ENCODE assay signal across 8 cellular contexts in genomic region chr5:139847790-139848507, GRCh38. TPM values are rescaled to one million over a fixed set of nuclear protein-coding genes. Genes with fewer than 3 reads are reported as not detected.
DNase-seq lines count a peak whose midpoint lies in the region; ATAC-seq lines count a peak whose summit lies in the region.

No MANE protein-coding gene starts in this region.

- DNase-seq in NCI-H510A (lab: John Stamatoyannopoulos, UW) (peak; percentile 21), NCI-H510A treated with DMSO at 0.1 percent for 48 hours (lab: John Stamatoyannopoulos, UW) (no peak), T-helper 22 cell (ENCODE audit: low read depth) (peak; percentile 55), astrocyte of the hippocampus (ENCODE audit: low read depth, low spot score) (peak; percentile 83), NCI-H446 (lab: John Stamatoyannopoulos, UW) (no peak)

- H3K27ac ChIP-seq in iPS-18a (ENCODE audit: low read length) = no peak overlapping the region
- no peak overlapping the region for H3K27ac ChIP-seq in skeletal muscle tissue (ENCODE audit: low read depth, low read length)

- no peaks in the 10 kb centered on the region for H3K4me1 ChIP-seq in iPS-18a (ENCODE audit: control insufficient read depth, low read depth, low read length)
- H3K4me1 ChIP-seq in skeletal muscle tissue (ENCODE audit: control insufficient read depth in 3 of 3, insufficient read depth in 3 of 3, low read length in 3 of 3) = peaks cover 5 to 13% (median 11%) of the 10 kb centered on the region in 3 donors

- H3K27me3 ChIP-seq in iPS-18a (ENCODE audit: control insufficient read depth, insufficient read depth, low read length) (peaks cover 53% of the 10 kb centered on the region), skeletal muscle tissue (ENCODE audit: control insufficient read depth in 3 of 3, insufficient read depth in 3 of 3, low read length in 3 of 3) (peaks cover 0 to 4% (median 0%) of the 10 kb centered on the region in 3 donors)

- H3K9ac ChIP-seq in iPS-18a (ENCODE audit: low read length) (no peak overlapping the region), skeletal muscle tissue (ENCODE audit: low read depth in 1 of 3, low read length in 3 of 3) (peak overlapping the region in 2 of 3 donors; percentile 14 to 76)

- no peaks in the 10 kb centered on the region for H3K36me3 ChIP-seq in iPS-18a (ENCODE audit: control insufficient read depth, low read depth, low read length)
- peaks cover 11 to 15% (median 13%) of the 10 kb centered on the region in 3 donors for H3K36me3 ChIP-seq in skeletal muscle tissue (ENCODE audit: control insufficient read depth in 3 of 3, insufficient read depth in 3 of 3, low read length in 3 of 3)

- peak overlapping the region; percentile 52 for H3K4me3 ChIP-seq in iPS-18a (ENCODE audit: low read length)
- peak overlapping the region in 2 of 3 donors; percentile 49 to 69 for H3K4me3 ChIP-seq in skeletal muscle tissue (ENCODE audit: low read length in 3 of 3)

- ATAC-seq in HG03175 (IDR thresholded peaks at IDR 0.05; ENCODE audit: unreplicated experiment) = peak; percentile 64

- H3K9me3 ChIP-seq in iPS-18a (ENCODE audit: control insufficient read depth, low read depth, low read length) (no peaks in the 10 kb centered on the region), skeletal muscle tissue (ENCODE audit: control insufficient read depth in 3 of 3, low read length in 3 of 3) (no peaks in the 10 kb centered on the region)

RNA-seq across cellular contexts. Expression of gene PSD2, which starts 52.3 kb away (rescaled TPM):
- total RNA-seq in skeletal muscle tissue = 0.52 TPM

Comparison
In these comparisons a context has a peak if more than half of its experiments do, and no peak if none do; other contexts are left out.
1. DNase-seq: peak in NCI-H510A (single experiment), T-helper 22 cell (single experiment) and astrocyte of the hippocampus (single experiment); none in NCI-H510A treated with DMSO at 0.1 percent for 48 hours (single experiment) and NCI-H446 (0 of 2).